ENCODE assay signal across 16 cellular contexts in genomic region chr1:62782197-62782886, GRCh38. TPM values are rescaled to one million over a fixed set of nuclear protein-coding genes. Genes with fewer than 3 reads are reported as not detected.
A peak's percentile ranks its signal among the peaks of the same experiment; 100 is the strongest.
DNase-seq lines count a peak whose midpoint lies in the region; ATAC-seq and TF ChIP-seq lines count a peak whose summit lies in the region.
"Had no signal": no experiment of that assay in that cellular context is flagged by ENCODE, and none has a peak within 500 bp of the region (broad histone marks: within the 10 kb centered on the region; RNA-seq: fewer than 3 reads in every experiment).

No MANE protein-coding gene starts in this region.

- DNase-seq in AG10803 (ENCODE audit: low read depth) (peak; percentile 87), HFFc6 (peak; percentile 70), astrocyte of the hippocampus (ENCODE audit: low read depth, low spot score) (peak; percentile 11), lung microvascular endothelial cell (ENCODE audit: low read depth in 2 of 2) (peak; percentile 17 to 34)
- no peak for DNase-seq in activated CD4-positive, alpha-beta memory T cell treated with anti-CD3 and anti-CD28 coated beads for 36 hours
- DNase-seq: activated CD4-positive, alpha-beta T cell treated with anti-CD3 and anti-CD28 coated beads, Interleukin-2, amount 50 U/mL, for 1 hour; activated gamma-delta T cell; CD8-positive, alpha-beta memory T cell; GDM1; stimulated activated CD4-positive, alpha-beta T cell treated with anti-CD3 and anti-CD28 coated beads, Interleukin-4, amount 100 ng/mL, for 1 hour; stimulated activated naive CD8-positive, alpha-beta T cell treated with anti-CD3 and anti-CD28 coated beads, Interleukin-15, Interleukin-2, amounts not matched to agents 100 U/mL and 50 U/mL, for 24 hours had no signal

- H3K27ac Mint-ChIP-seq in HFFc6, result no peak overlapping the region
- H3K27ac Mint-ChIP-seq in activated CD4-positive, alpha-beta memory T cell treated with anti-CD3 and anti-CD28 coated beads for 36 hours, result no peak overlapping the region

- CTCF ChIA-PET in activated CD4-positive, alpha-beta memory T cell treated with anti-CD3 and anti-CD28 coated beads for 36 hours (lab: Charles Lee), result interaction anchor here (1.9 kb wide), 1 partner anchor 37 kb away, joined by 4 read pairs; no protein-coding TSS in a partner anchor

- POLR2A ChIA-PET in activated CD4-positive, alpha-beta memory T cell treated with anti-CD3 and anti-CD28 coated beads for 36 hours (lab: Charles Lee), result no interaction called here

- H3K4me3 Mint-ChIP-seq in HFFc6, result no peak overlapping the region
- no peak overlapping the region for H3K4me3 Mint-ChIP-seq in activated CD4-positive, alpha-beta memory T cell treated with anti-CD3 and anti-CD28 coated beads for 36 hours
- H3K4me3 Mint-ChIP-seq: central memory CD8-positive, alpha-beta T cell had no signal

- no peak overlapping the region for H3K4me3 ChIP-seq in AG10803 (ENCODE audit: low read length)

- TF ChIP-seq CTCF in AG10803 (conservative IDR thresholded peaks at IDR 0.05; ENCODE audit: low read length), result no peak
- no peak for TF ChIP-seq CTCF in HFFc6 (IDR thresholded peaks at IDR 0.05)

- H3K4me1 Mint-ChIP-seq in HFFc6 (ENCODE audit: low read depth), result peaks cover 19% of the 10 kb centered on the region
- peaks cover 8% of the 10 kb centered on the region for H3K4me1 Mint-ChIP-seq in activated CD4-positive, alpha-beta memory T cell treated with anti-CD3 and anti-CD28 coated beads for 36 hours (ENCODE audit: low read depth)

- H3K9me3 Mint-ChIP-seq in HFFc6, result no peaks in the 10 kb centered on the region
- no peaks in the 10 kb centered on the region for H3K9me3 Mint-ChIP-seq in activated CD4-positive, alpha-beta memory T cell treated with anti-CD3 and anti-CD28 coated beads for 36 hours
- H3K9me3 Mint-ChIP-seq: CD8-positive, alpha-beta memory T cell; central memory CD8-positive, alpha-beta T cell had no signal

- H3K36me3 Mint-ChIP-seq in HFFc6 (ENCODE audit: low read depth), result no peaks in the 10 kb centered on the region
- H3K36me3 Mint-ChIP-seq in activated CD4-positive, alpha-beta memory T cell treated with anti-CD3 and anti-CD28 coated beads for 36 hours, result no peaks in the 10 kb centered on the region
- H3K36me3 Mint-ChIP-seq: CD8-positive, alpha-beta memory T cell had no signal

- H3K27me3 Mint-ChIP-seq in HFFc6 (ENCODE audit: insufficient read depth), result peaks cover 7% of the 10 kb centered on the region; the same call in 1 of the 2 replicates
- peaks cover 5% of the 10 kb centered on the region for H3K27me3 Mint-ChIP-seq in activated CD4-positive, alpha-beta memory T cell treated with anti-CD3 and anti-CD28 coated beads for 36 hours

- ATAC-seq in GM18907 (IDR thresholded peaks at IDR 0.05; ENCODE audit: unreplicated experiment), result no peak
- ATAC-seq in HG02840 (IDR thresholded peaks at IDR 0.05; ENCODE audit: low FRiP score, unreplicated experiment), result no peak
- no peak for ATAC-seq in HG03039 (IDR thresholded peaks at IDR 0.05; ENCODE audit: unreplicated experiment)
- ATAC-seq: Panc1; stimulated activated naive CD8-positive, alpha-beta T cell treated with anti-CD3 and anti-CD28 coated beads, Interleukin-15, Interleukin-2, amounts not matched to agents 100 U/mL and 50 U/mL, for 24 hours had no signal

- intact Hi-C loops in activated CD4-positive, alpha-beta memory T cell treated with anti-CD3 and anti-CD28 coated beads for 36 hours (cut with micrococcal nuclease), result loop anchor here (5.0 kb wide), 3 partner anchors 330 to 1055 kb away; partner anchors contain the start of genes ALG6 and TM2D1

RNA-seq across cellular contexts. Expression of gene ATG4C, which starts 1.6 kb away (rescaled TPM):
- total RNA-seq in HFFc6 (2021; fragmentation: NEBNext Ultra II Directional; extraction: Animal tissue kit (Norgen Biotek cat#: 25700)), result 10 to 100 TPM in 5 of 6 experiments, 1 to 10 TPM in 1; 9.4 to 11.7 (median 10.6) TPM
- 3.5 and 3.6 TPM in 2 replicates for total RNA-seq in lung microvascular endothelial cell
- 10 to 100 TPM; 14.6 to 15.9 TPM for total RNA-seq in activated CD4-positive, alpha-beta memory T cell treated with anti-CD3 and anti-CD28 coated beads for 36 hours
